2 cellular contexts compared by ENCODE assay signal in the genomic region with DNA sequence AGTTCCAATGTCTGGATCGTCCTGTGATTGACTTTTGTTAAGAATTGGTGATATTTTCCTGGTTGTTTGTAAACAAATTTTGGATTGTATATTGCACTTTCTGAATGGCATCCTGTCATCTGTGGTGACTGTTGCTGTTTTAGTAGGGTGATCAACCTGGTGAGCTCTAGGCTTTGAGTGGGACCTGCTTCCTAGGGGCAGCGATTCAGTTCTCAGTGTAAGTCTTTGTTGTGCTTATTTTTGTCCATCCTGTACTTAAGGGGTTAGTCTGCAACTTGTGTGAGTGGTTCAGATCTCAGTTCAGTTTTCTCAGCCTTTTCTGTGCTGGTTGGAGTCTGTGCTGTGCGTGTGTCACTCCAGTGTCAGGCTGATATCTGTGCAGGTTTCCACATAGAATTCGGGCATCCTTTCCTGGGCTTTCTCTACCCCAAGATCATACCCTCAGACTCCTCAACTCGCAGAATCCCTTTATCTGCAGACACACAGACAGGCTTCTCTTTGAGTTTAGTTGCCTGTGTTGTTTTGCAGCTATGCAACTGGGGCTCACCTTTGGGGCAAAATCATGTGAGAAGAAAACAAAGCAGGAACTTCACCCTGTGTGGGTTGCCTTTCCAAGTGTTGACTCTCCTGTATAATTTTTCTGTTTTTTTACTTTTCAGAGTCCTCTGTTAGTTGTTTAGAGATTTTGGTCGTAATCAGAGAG.
TF ChIP-seq lines count a peak whose summit lies in the region.

No MANE protein-coding gene starts in this region.

TF ChIP-seq in endothelial cell of umbilical vein, 7 proteins besides CTCF, POLR2A, EP300 and RAD21 (continued from another document):
- TF ChIP-seq JUN (IDR thresholded peaks at IDR 0.05; ENCODE audit: borderline replicate concordance, insufficient read depth, insufficient read length, low read depth) (no peak), FOS (IDR thresholded peaks at IDR 0.05; ENCODE audit: borderline replicate concordance, insufficient read depth, low read length) (no peak)
- TF ChIP-seq, protein P1, sequence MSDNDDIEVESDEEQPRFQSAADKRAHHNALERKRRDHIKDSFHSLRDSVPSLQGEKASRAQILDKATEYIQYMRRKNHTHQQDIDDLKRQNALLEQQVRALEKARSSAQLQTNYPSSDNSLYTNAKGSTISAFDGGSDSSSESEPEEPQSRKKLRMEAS (IDR thresholded peaks at IDR 0.05; ENCODE audit: insufficient read depth, insufficient read length), result no peak

TF ChIP-seq in HEK293T, 16 proteins besides CTCF, POLR2A, EP300 and RAD21 (continued from another document):
- TF ChIP-seq, protein P2, sequence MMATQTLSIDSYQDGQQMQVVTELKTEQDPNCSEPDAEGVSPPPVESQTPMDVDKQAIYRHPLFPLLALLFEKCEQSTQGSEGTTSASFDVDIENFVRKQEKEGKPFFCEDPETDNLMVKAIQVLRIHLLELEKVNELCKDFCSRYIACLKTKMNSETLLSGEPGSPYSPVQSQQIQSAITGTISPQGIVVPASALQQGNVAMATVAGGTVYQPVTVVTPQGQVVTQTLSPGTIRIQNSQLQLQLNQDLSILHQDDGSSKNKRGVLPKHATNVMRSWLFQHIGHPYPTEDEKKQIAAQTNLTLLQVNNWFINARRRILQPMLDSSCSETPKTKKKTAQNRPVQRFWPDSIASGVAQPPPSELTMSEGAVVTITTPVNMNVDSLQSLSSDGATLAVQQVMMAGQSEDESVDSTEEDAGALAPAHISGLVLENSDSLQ (IDR thresholded peaks at IDR 0.05), result no peak
- no peak for TF ChIP-seq CTBP1 (IDR thresholded peaks at IDR 0.05; ENCODE audit: borderline replicate concordance)
- TF ChIP-seq TARDBP (IDR thresholded peaks at IDR 0.05), result no peak
- TF ChIP-seq ZNF384 (IDR thresholded peaks at IDR 0.05), result no peak
- TF ChIP-seq ARNT (IDR thresholded peaks at IDR 0.05), result no peak
- TF ChIP-seq NFRKB (IDR thresholded peaks at IDR 0.05), result no peak
- TF ChIP-seq L3MBTL2 (conservative IDR thresholded peaks at IDR 0.05), result no peak
- no peak for TF ChIP-seq SP1 (IDR thresholded peaks at IDR 0.05)
- no peak for TF ChIP-seq LEF1 (IDR thresholded peaks at IDR 0.05; ENCODE audit: borderline replicate concordance)
- no peak for TF ChIP-seq ELF4 (IDR thresholded peaks at IDR 0.05)
- TF ChIP-seq BHLHE40 (IDR thresholded peaks at IDR 0.05; ENCODE audit: borderline replicate concordance), result no peak
- TF ChIP-seq FOXM1 (IDR thresholded peaks at IDR 0.05; ENCODE audit: borderline replicate concordance), result no peak
- no peak for TF ChIP-seq SUZ12 (IDR thresholded peaks at IDR 0.05)
